8 cellular contexts compared by ENCODE assay signal in the genomic region with DNA sequence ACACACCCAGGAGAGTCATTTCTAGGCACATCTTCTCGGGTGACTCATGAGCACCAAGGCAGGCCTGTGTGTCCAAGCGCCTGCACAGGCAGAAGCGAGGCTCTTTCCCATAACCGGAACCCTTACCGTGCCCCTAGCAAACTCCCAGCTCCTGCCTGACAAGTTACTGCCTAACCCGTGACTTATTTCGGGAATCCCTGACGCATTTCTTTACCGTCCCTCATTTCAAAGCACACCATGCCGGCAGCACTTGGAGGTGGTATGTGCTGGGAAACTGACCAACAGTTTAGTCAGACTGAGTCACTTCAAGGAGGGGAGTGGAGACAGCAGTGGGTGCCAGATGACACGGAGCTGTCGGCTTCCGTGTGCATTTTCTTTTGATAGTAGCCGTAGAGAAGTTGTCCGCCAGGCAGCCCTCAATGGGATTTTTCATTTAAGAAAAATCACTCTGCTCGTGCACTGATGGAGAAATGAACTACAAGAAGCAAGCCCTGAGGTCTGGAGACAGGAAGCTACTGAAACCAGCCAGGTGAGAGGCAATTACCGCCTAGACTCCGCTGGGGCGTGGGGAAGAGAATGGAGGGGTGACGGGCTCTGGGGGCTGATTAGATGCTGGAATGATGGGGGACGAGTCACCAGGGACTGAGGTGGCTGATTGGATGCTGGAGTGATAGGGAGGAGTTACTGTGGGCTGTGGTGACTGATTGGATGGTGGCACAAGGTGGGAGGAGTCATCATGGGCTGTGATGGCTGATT.
DNase-seq lines count a peak whose midpoint lies in the region; ATAC-seq and TF ChIP-seq lines count a peak whose summit lies in the region.

No MANE protein-coding gene starts in this region.

- H3K4me1 ChIP-seq in ES-I3 (ENCODE audit: insufficient read depth, low read length) (no peaks in the 10 kb centered on the region), RWPE2 (ENCODE audit: insufficient read depth, poor library complexity, severe bottlenecking) (peaks cover 24% of the 10 kb centered on the region), rectal smooth muscle tissue (ENCODE audit: control insufficient read depth, insufficient read depth, low read length) (peaks cover 3% of the 10 kb centered on the region)

- ATAC-seq in RWPE2 (ENCODE audit: low read depth) (peak; percentile 86), HG02884 (IDR thresholded peaks at IDR 0.05; ENCODE audit: unreplicated experiment) (no peak), HG03571 (IDR thresholded peaks at IDR 0.05; ENCODE audit: unreplicated experiment) (no peak), HG02840 (IDR thresholded peaks at IDR 0.05; ENCODE audit: low FRiP score, unreplicated experiment) (no peak)

- H3K9ac ChIP-seq in ES-I3 (ENCODE audit: low read depth, low read length): peak overlapping the region; percentile 77; the same call in 1 of the 2 replicates
- H3K9ac ChIP-seq in rectal smooth muscle tissue (ENCODE audit: low read length): no peak overlapping the region

- no peak for TF ChIP-seq CTCF in RWPE2 (IDR thresholded peaks at IDR 0.05; ENCODE audit: poor library complexity, severe bottlenecking)

- H3K36me3 ChIP-seq in ES-I3 (ENCODE audit: insufficient read depth, low read length): no peaks in the 10 kb centered on the region
- H3K36me3 ChIP-seq in RWPE2 (ENCODE audit: low read depth): no peaks in the 10 kb centered on the region
- no peaks in the 10 kb centered on the region for H3K36me3 ChIP-seq in rectal smooth muscle tissue (ENCODE audit: control insufficient read depth, insufficient read depth, low read length)

- H3K27ac ChIP-seq in RWPE2 (ENCODE audit: poor library complexity, severe bottlenecking): peak overlapping the region; percentile 99
- peak overlapping the region; percentile 91 for H3K27ac ChIP-seq in rectal smooth muscle tissue (ENCODE audit: low read depth, low read length)

- H3K9me3 ChIP-seq in ES-I3 (ENCODE audit: control insufficient read depth, insufficient read depth, low read length) (no peaks in the 10 kb centered on the region), RWPE2 (ENCODE audit: severe bottlenecking) (no peaks in the 10 kb centered on the region)

- H3K4me3 ChIP-seq in RWPE2 (ENCODE audit: severe bottlenecking): peak overlapping the region; percentile 31
- peak overlapping the region; percentile 26 for H3K4me3 ChIP-seq in rectal smooth muscle tissue (ENCODE audit: low read length)

- H3K27me3 ChIP-seq in RWPE2 (ENCODE audit: insufficient read depth, poor library complexity, severe bottlenecking) (no peaks in the 10 kb centered on the region), rectal smooth muscle tissue (ENCODE audit: control insufficient read depth, insufficient read depth, low read length) (no peaks in the 10 kb centered on the region)

- DNase-seq in RWPE2 (ENCODE audit: low spot score) (peak; percentile 98), fibroblast of the conjunctiva (ENCODE audit: low read depth) (peak; percentile 99), NCI-H1436 (lab: John Stamatoyannopoulos, UW) (no peak)
